Comparison of ENCODE assay signal across 18 cellular contexts in genomic region chr14:71483154-71483553, GRCh38.
DNase-seq lines count a peak whose midpoint lies in the region; ATAC-seq, FAIRE-seq and TF ChIP-seq lines count a peak whose summit lies in the region.
"Had no signal": no experiment of that assay in that cellular context is flagged by ENCODE, and none has a peak within 500 bp of the region (broad histone marks: within the 10 kb centered on the region; RNA-seq: fewer than 3 reads in every experiment).

No MANE protein-coding gene starts in this region.

- no peaks in the 10 kb centered on the region for H3K9me3 Mint-ChIP-seq in activated CD4-positive, alpha-beta T cell treated with anti-CD3 and anti-CD28 coated beads, Interleukin-2, amount 10 ng/mL, durations not matched to agents 24 days and 14 days
- no peaks in the 10 kb centered on the region for H3K9me3 Mint-ChIP-seq in neural progenitor cell
- H3K9me3 Mint-ChIP-seq: CD4-positive, alpha-beta memory T cell had no signal

- TF ChIP-seq POLR2A in GM12878 (IDR thresholded peaks at IDR 0.05; ENCODE audit: low read depth, low read length) (no peak), spleen (IDR thresholded peaks at IDR 0.05) (no peak), esophagus squamous epithelium (IDR thresholded peaks at IDR 0.05) (no peak)

- BruUV-seq in GM12878 (replicated peaks; lab: Mats Ljungman, UMichigan) = no TSS peak

- H2AFZ ChIP-seq in GM12878 (ENCODE audit: control insufficient read depth, low read depth, low read length) = no peak overlapping the region
- H2AFZ ChIP-seq in neural progenitor cell (replicated peaks) = no peak overlapping the region
- H2AFZ ChIP-seq: GM23248 had no signal

- H3K27me3 Mint-ChIP-seq in activated CD4-positive, alpha-beta T cell treated with anti-CD3 and anti-CD28 coated beads, Interleukin-2, amount 10 ng/mL, durations not matched to agents 24 days and 14 days = no peaks in the 10 kb centered on the region
- no peaks in the 10 kb centered on the region for H3K27me3 Mint-ChIP-seq in neural progenitor cell (ENCODE audit: insufficient read depth, low read depth)
- H3K27me3 Mint-ChIP-seq: CD4-positive, alpha-beta memory T cell had no signal

- RAD21 ChIA-PET in GM12878 (lab: Charles Lee; ENCODE audit: unreplicated experiment) = interaction anchor here (1.2 kb wide), 3 partner anchors 52 to 162 kb away, joined by 3 read pairs; no protein-coding TSS in a partner anchor

- H3K4me3 Mint-ChIP-seq in activated CD4-positive, alpha-beta T cell treated with anti-CD3 and anti-CD28 coated beads, Interleukin-2, amount 10 ng/mL, durations not matched to agents 24 days and 14 days = no peak overlapping the region
- no peak overlapping the region for H3K4me3 Mint-ChIP-seq in neural progenitor cell
- H3K4me3 Mint-ChIP-seq: CD4-positive, alpha-beta memory T cell had no signal

- H3K4me1 ChIP-seq in GM12878 (ENCODE audit: control insufficient read depth, insufficient read depth, low read length) = peaks cover 24% of the 10 kb centered on the region
- H3K4me1 ChIP-seq in neural progenitor cell = peaks cover 23% of the 10 kb centered on the region
- peaks cover 8 to 57% (median 11%) of the 10 kb centered on the region in 6 donors for H3K4me1 ChIP-seq in spleen
- no peaks in the 10 kb centered on the region for H3K4me1 ChIP-seq in esophagus squamous epithelium
- H3K4me1 ChIP-seq: A549, HAP-1 had no signal

- peaks cover 2 to 10% of the 10 kb centered on the region in 2 experiments; a peak in 2 of 4 replicates for H3K36me3 ChIP-seq in GM12878 (ENCODE audit: control insufficient read depth in 2 of 2, insufficient read depth in 2 of 2, low read length in 1 of 2)
- no peaks in the 10 kb centered on the region for H3K36me3 ChIP-seq in neural progenitor cell
- peaks cover 0 to 11% (median 0%) of the 10 kb centered on the region in 6 donors for H3K36me3 ChIP-seq in spleen
- no peaks in the 10 kb centered on the region for H3K36me3 ChIP-seq in esophagus squamous epithelium
- H3K36me3 ChIP-seq: HAP-1 had no signal

- H3K9ac ChIP-seq in GM12878 (ENCODE audit: control insufficient read depth, insufficient read depth, low read length) (no peak overlapping the region), neural progenitor cell (no peak overlapping the region)
- H3K9ac ChIP-seq: GM23248 had no signal

- in situ Hi-C loops in GM12878 (cut with MboI) = no loop called here

- no peak for TF ChIP-seq RAD21 in GM12878 (IDR thresholded peaks at IDR 0.05; ENCODE audit: insufficient read depth, low read depth, low read length)

- H3K27me3 ChIP-seq in GM12878 (replicated peaks in 1 of 2; ENCODE audit: control insufficient read depth in 2 of 2, insufficient read depth in 2 of 2, low read length in 1 of 2) (no peaks in the 10 kb centered on the region), neural progenitor cell (no peaks in the 10 kb centered on the region), spleen (replicated peaks in 1 of 7) (no peaks in the 10 kb centered on the region), esophagus squamous epithelium (no peaks in the 10 kb centered on the region)

- SMC1A ChIA-PET in GM12878 (lab: Charles Lee; ENCODE audit: uncharacterized antibody, unreplicated experiment) = interaction anchor here (0.7 to 6.1 kb wide), 15 partner anchors 8 to 159 kb away, joined by 3 to 40 read pairs (median 5); no protein-coding TSS in a partner anchor

- H3F3A ChIP-seq in neural progenitor cell (ENCODE audit: low read depth) = peaks cover 4% of the 10 kb centered on the region

- H3K4me1 Mint-ChIP-seq in activated CD4-positive, alpha-beta T cell treated with anti-CD3 and anti-CD28 coated beads, Interleukin-2, amount 10 ng/mL, durations not matched to agents 24 days and 14 days = peaks cover 32% of the 10 kb centered on the region
- H3K4me1 Mint-ChIP-seq in neural progenitor cell = peaks cover 25% of the 10 kb centered on the region

- H3K79me2 ChIP-seq in GM12878 (ENCODE audit: control insufficient read depth, insufficient read depth, low read length) = peaks cover 20% of the 10 kb centered on the region
- H3K79me2 ChIP-seq in neural progenitor cell (ENCODE audit: low read depth) = peaks cover 7% of the 10 kb centered on the region

- intact Hi-C loops in activated CD4-positive, alpha-beta T cell treated with anti-CD3 and anti-CD28 coated beads, Interleukin-2, amount 10 ng/mL, durations not matched to agents 24 days and 14 days (cut with micrococcal nuclease) = no loop called here
- intact Hi-C loops in GM12878 (cut with micrococcal nuclease; ENCODE audit: unreplicated experiment) = no loop called here
- intact Hi-C loops in spleen (cut with DNase I; ENCODE audit: low total_unique reads) = no loop called here
- intact Hi-C loops in esophagus squamous epithelium (cut with DNase I) = no loop called here

- TF ChIP-seq CTCF in GM12878 (IDR thresholded peaks at IDR 0.05 in 2 of 3, conservative IDR thresholded peaks at IDR 0.05 in 1 of 3; ENCODE audit: control insufficient read depth in 2 of 3, extremely low read depth in 1 of 3, insufficient read depth in 1 of 3, low read depth in 3 of 3, low read length in 3 of 3) (no peak), neural progenitor cell (IDR thresholded peaks at IDR 0.05) (no peak), spleen (IDR thresholded peaks at IDR 0.05 in 8 of 11, conservative IDR thresholded peaks at IDR 0.05 in 3 of 11) (no peak), esophagus squamous epithelium (IDR thresholded peaks at IDR 0.05) (no peak)

- POLR2A ChIA-PET in GM12878 (lab: Charles Lee) = interaction anchor here (0.6 to 2.7 kb wide), 4 partner anchors 9 to 53 kb away, joined by 3 to 13 read pairs (median 6); no protein-coding TSS in a partner anchor

- H3K4me3 ChIP-seq in GM12878 = no peak overlapping the region
- no peak overlapping the region for H3K4me3 ChIP-seq in neural progenitor cell
- H3K4me3 ChIP-seq in spleen = no peak overlapping the region
- no peak overlapping the region for H3K4me3 ChIP-seq in esophagus squamous epithelium
- H3K4me3 ChIP-seq: A549, GM23248, HAP-1 had no signal

- H3K9me3 ChIP-seq in GM12878 (replicated peaks; ENCODE audit: control insufficient read depth, insufficient read depth, low read length) (no peaks in the 10 kb centered on the region; the same call in 2 of the 3 replicates), neural progenitor cell (ENCODE audit: low read depth) (no peaks in the 10 kb centered on the region), spleen (no peaks in the 10 kb centered on the region), esophagus squamous epithelium (no peaks in the 10 kb centered on the region)
- H3K9me3 ChIP-seq: A549, HAP-1 had no signal

- WGBS in GM12878 (ENCODE audit: insufficient coverage, insufficient replicate concordance, low lambda C conversion rate, missing lambda C conversion rate) = 75% methylated on average over 3 of the region's 3 CpGs
- WGBS in spleen, 5 donors = 87 to 94% (median 88%) methylated on average over 3 of the region's 3 CpGs
- WGBS in esophagus squamous epithelium, 2 donors = 77 to 86% methylated on average over 3 of the region's 3 CpGs

- peak; percentile 21 to 52; a peak in 2 of 4 replicates for TF ChIP-seq EP300 in GM12878 (IDR thresholded peaks at IDR 0.05; ENCODE audit: borderline replicate concordance in 1 of 2, control insufficient read depth in 1 of 2, low read depth in 2 of 2, low read length in 2 of 2)

- peak overlapping the region; percentile 43 for H3K27ac ChIP-seq in GM12878 (ENCODE audit: control insufficient read depth, insufficient read depth)
- no peak overlapping the region for H3K27ac ChIP-seq in neural progenitor cell
- H3K27ac ChIP-seq in spleen = no peak overlapping the region
- no peak overlapping the region for H3K27ac ChIP-seq in esophagus squamous epithelium
- H3K27ac ChIP-seq: 22Rv1, A549, C4-2B, GM23248 had no signal

- FAIRE-seq in GM12878 (lab: Jason Lieb, UNC) = no peak
- FAIRE-seq: A549, GM19239 had no signal

- H3K4me2 ChIP-seq in GM12878 (ENCODE audit: control insufficient read depth, insufficient read depth) = no peak overlapping the region
- H3K4me2 ChIP-seq in neural progenitor cell = no peak overlapping the region
- H3K4me2 ChIP-seq: A549 had no signal

- CTCF ChIA-PET in GM12878 (lab: Yijun Ruan, JAX) = interaction anchor here (1.0 to 2.7 kb wide), 2 partner anchors 15 to 155 kb away, joined by 3 to 9 read pairs; no protein-coding TSS in a partner anchor

- peaks cover 38% of the 10 kb centered on the region for H3K36me3 Mint-ChIP-seq in activated CD4-positive, alpha-beta T cell treated with anti-CD3 and anti-CD28 coated beads, Interleukin-2, amount 10 ng/mL, durations not matched to agents 24 days and 14 days (ENCODE audit: low read depth)
- H3K36me3 Mint-ChIP-seq in neural progenitor cell = peaks cover 11% of the 10 kb centered on the region

- H4K20me1 ChIP-seq in GM12878 (ENCODE audit: control insufficient read depth, insufficient read depth) (no peaks in the 10 kb centered on the region), neural progenitor cell (ENCODE audit: low read depth) (peaks cover 5% of the 10 kb centered on the region)

- no peak overlapping the region for H3K27ac Mint-ChIP-seq in activated CD4-positive, alpha-beta T cell treated with anti-CD3 and anti-CD28 coated beads, Interleukin-2, amount 10 ng/mL, durations not matched to agents 24 days and 14 days
- peak overlapping the region; percentile 16 for H3K27ac Mint-ChIP-seq in neural progenitor cell
- H3K27ac Mint-ChIP-seq: CD4-positive, alpha-beta memory T cell had no signal

- peak; percentile 40; the same call in 2 of the 3 replicates for ATAC-seq in GM12878
- ATAC-seq in GM21825 (IDR thresholded peaks at IDR 0.05; ENCODE audit: unreplicated experiment) = no peak
- ATAC-seq: A549 had no signal

- DNase-seq in activated CD4-positive, alpha-beta T cell treated with anti-CD3 and anti-CD28 coated beads, Interleukin-2, amount 10 ng/mL, durations not matched to agents 24 days and 14 days = peak; percentile 33
- DNase-seq in activated CD4-positive, alpha-beta T cell treated with anti-CD3 and anti-CD28 coated beads, Interleukin-2, amount 50 U/mL, for 48 hours = no peak
- no peak for DNase-seq in GM12878 (ENCODE audit: low read depth, low spot score)
- no peak for DNase-seq in neural progenitor cell (ENCODE audit: low spot score)
- DNase-seq in NCI-H524 treated with DMSO at 0.1 percent for 48 hours (lab: John Stamatoyannopoulos, UW) = no peak
- no peak for DNase-seq in spleen
- DNase-seq in esophagus squamous epithelium (lab: John Stamatoyannopoulos, UW) = no peak
- DNase-seq: AML-193; Calu3; CD4-positive, alpha-beta memory T cell; GF-D8; GM23248 had no signal

TF ChIP-seq in GM12878, 131 proteins besides CTCF, POLR2A, EP300 and RAD21 (continues in another document):
- no peak for TF ChIP-seq ATF3 (IDR thresholded peaks at IDR 0.05; ENCODE audit: borderline replicate concordance, extremely low read depth, low read depth, low read length)
